1 cellular context compared by ENCODE assay signal in the genomic region with DNA sequence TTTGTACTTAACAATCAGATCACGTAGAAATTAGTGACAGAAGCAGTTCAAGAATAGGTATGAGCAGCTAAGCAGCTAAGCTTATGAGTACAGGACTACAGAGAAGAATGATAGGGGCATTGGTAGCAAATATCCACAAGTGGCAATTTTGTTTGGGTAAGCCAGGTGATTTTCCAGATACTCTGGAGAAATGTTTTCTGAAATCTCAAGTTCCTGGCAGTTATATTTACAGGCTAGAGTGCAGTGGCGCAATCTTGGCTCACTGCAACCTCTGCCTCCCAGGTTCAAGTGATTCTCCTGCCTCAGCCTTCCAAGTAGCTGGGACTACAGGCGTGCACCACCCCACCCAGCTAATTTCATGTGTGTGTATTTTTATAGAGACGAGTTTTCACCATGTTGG.
TF ChIP-seq lines count a peak whose summit lies in the region.

No MANE protein-coding gene starts in this region.

TF ChIP-seq in HepG2, 621 proteins besides CTCF, POLR2A, EP300 and RAD21:
- TF ChIP-seq ZNF83 (CRISPR knock-in tag; IDR thresholded peaks at IDR 0.05; ENCODE audit: borderline replicate concordance) = no peak
TF ChIP-seq in HepG2: peak in this region for 0.
